Comparison of ENCODE assay signal across 24 cellular contexts in genomic region chr10:91335147-91335546, GRCh38.
DNase-seq lines count a peak whose midpoint lies in the region; ATAC-seq and TF ChIP-seq lines count a peak whose summit lies in the region.
"Had no signal": no experiment of that assay in that cellular context is flagged by ENCODE, and none has a peak within 500 bp of the region (broad histone marks: within the 10 kb centered on the region; RNA-seq: fewer than 3 reads in every experiment).

No MANE protein-coding gene starts in this region.

- H3K4ac ChIP-seq in trophoblast cell (ENCODE audit: low read depth, low read length), result no peak overlapping the region

- H2AFZ ChIP-seq in HCT116 (ENCODE audit: low read depth, low read length, poor library complexity, severe bottlenecking) (no peak overlapping the region), trophoblast cell (ENCODE audit: insufficient read depth, low read length, poor library complexity) (no peak overlapping the region)

- no peak overlapping the region for H3K18ac ChIP-seq in trophoblast cell (ENCODE audit: low read length)

- no peaks in the 10 kb centered on the region for H3K36me3 ChIP-seq in HCT116 (ENCODE audit: control insufficient read depth in 1 of 2, insufficient read depth in 2 of 2, low read length in 2 of 2)
- no peaks in the 10 kb centered on the region for H3K36me3 ChIP-seq in trophoblast cell (ENCODE audit: control insufficient read depth in 1 of 2, insufficient read depth in 2 of 2, low read length in 2 of 2)
- H3K36me3 ChIP-seq: ascending aorta, heart right ventricle had no signal

- H2AK5ac ChIP-seq in trophoblast cell (ENCODE audit: low read length), result no peak overlapping the region

- H4K20me1 ChIP-seq in HCT116 (ENCODE audit: insufficient read depth), result no peaks in the 10 kb centered on the region

- intact Hi-C loops in HCT116 (cut with micrococcal nuclease), result no loop called here

- H3K79me1 ChIP-seq in trophoblast cell (ENCODE audit: low read length), result no peaks in the 10 kb centered on the region

- POLR2A ChIA-PET in HCT116 (lab: Charles Lee), result interaction anchor here (0.7 kb wide), 1 partner anchor 179 kb away, joined by 3 read pairs; no protein-coding TSS in a partner anchor

- H3K27me3 ChIP-seq in HCT116 (ENCODE audit: insufficient read depth, low read length) (no peaks in the 10 kb centered on the region), trophoblast cell (ENCODE audit: insufficient read depth, low read length) (no peaks in the 10 kb centered on the region)
- H3K27me3 ChIP-seq: ascending aorta, heart right ventricle had no signal

- WGBS in trophoblast cell (ENCODE audit: extremely low coverage, insufficient coverage, insufficient read length), result no CpG with 5 or more reads among the region's 3 CpGs

- H2BK120ac ChIP-seq in trophoblast cell (ENCODE audit: insufficient read depth, low read length, poor library complexity), result no peak overlapping the region

- no peak overlapping the region for H3K14ac ChIP-seq in trophoblast cell (ENCODE audit: low read length)

- no peak overlapping the region for H4K91ac ChIP-seq in trophoblast cell (ENCODE audit: low read depth, low read length)

- H3K23ac ChIP-seq in trophoblast cell (ENCODE audit: low read length), result no peak overlapping the region

- in situ Hi-C loops in ACHN (cut with HindIII; ENCODE audit: low pct_ligation_motif_present, low pct_unique_long_range_greater_than_20kb, low sequenced_read_pairs), result no loop called here

- H3K4me3 ChIP-seq in HCT116 (replicated peaks in 1 of 2; ENCODE audit: low read depth in 1 of 2, low read length in 2 of 2), result no peak overlapping the region
- H3K4me3 ChIP-seq in epithelial cell of proximal tubule (ENCODE audit: low read depth, low read length), result no peak overlapping the region
- H3K4me3 ChIP-seq in trophoblast cell (ENCODE audit: low read depth, low read length), result no peak overlapping the region
- H3K4me3 ChIP-seq: ascending aorta, heart right ventricle, SK-N-MC had no signal

- DNase-seq in ACHN, result peak; percentile 13
- DNase-seq in HCT116 (ENCODE audit: low read depth, low spot score), result peak; percentile 22
- no peak for DNase-seq in epithelial cell of proximal tubule (ENCODE audit: low read depth)
- DNase-seq in NCI-H128 (lab: John Stamatoyannopoulos, UW; ENCODE audit: unreplicated experiment), result no peak
- no peak for DNase-seq in trophoblast cell
- no peak for DNase-seq in Kasumi-1 (lab: John Stamatoyannopoulos, UW)
- DNase-seq: activated CD4-positive, alpha-beta T cell treated with anti-CD3 and anti-CD28 coated beads, Interleukin-2, amount 10 ng/mL, durations not matched to agents 7 days and 5 days; activated naive CD8-positive, alpha-beta T cell treated with anti-CD3 and anti-CD28 coated beads for 36 hours; CD4-positive, alpha-beta memory T cell; dermis blood vessel endothelial cell; DMS 273 treated with DMSO at 0.1 percent for 48 hours; heart right ventricle; left ventricle myocardium superior; natural killer cell; NCI-H187; NCI-H2171 treated with DMSO at 0.1 percent for 48 hours; NCI-H526; RPMI8226; stimulated activated CD4-positive, alpha-beta T cell treated with anti-CD3 and anti-CD28 coated beads, Interleukin-12 subunit alpha, Interleukin-12 subunit beta, amount 100 ng/mL, for 4 hours; stimulated activated naive CD4-positive, alpha-beta T cell treated with Interleukin-2 at 50 U/mL for 16 hours; T-helper 17 cell had no signal

- no peak overlapping the region for H4K8ac ChIP-seq in trophoblast cell (ENCODE audit: low read depth, low read length)

- no peaks in the 10 kb centered on the region for H3K79me2 ChIP-seq in HCT116 (ENCODE audit: insufficient read depth, low read length)
- no peaks in the 10 kb centered on the region for H3K79me2 ChIP-seq in trophoblast cell (ENCODE audit: control insufficient read depth, insufficient read depth, low read length, poor library complexity)

- no peak overlapping the region for H2BK5ac ChIP-seq in trophoblast cell (ENCODE audit: low read depth, low read length, poor library complexity)

- no peak overlapping the region for H3K27ac ChIP-seq in 22Rv1
- no peak overlapping the region for H3K27ac ChIP-seq in HCT116 (ENCODE audit: low read depth, low read length)
- H3K27ac ChIP-seq in trophoblast cell (ENCODE audit: low read depth, low read length), result no peak overlapping the region
- H3K27ac ChIP-seq: ascending aorta, heart right ventricle, SK-N-MC had no signal

- H4K12ac ChIP-seq in trophoblast cell (ENCODE audit: low read depth, low read length), result no peak overlapping the region

- no peak overlapping the region for H2BK12ac ChIP-seq in trophoblast cell (ENCODE audit: low read length)

- TF ChIP-seq RAD21 in HCT116 (IDR thresholded peaks at IDR 0.05; ENCODE audit: low read depth), result no peak

- peak; percentile 79 for ATAC-seq in HCT116
- ATAC-seq: heart right ventricle, left ventricle myocardium superior, natural killer cell, T-helper 17 cell had no signal

- no peaks in the 10 kb centered on the region for H3K9me3 ChIP-seq in HCT116 (ENCODE audit: control insufficient read depth in 1 of 2, insufficient read depth in 1 of 2, low read depth in 1 of 2, low read length in 2 of 2)
- peaks cover 2% of the 10 kb centered on the region for H3K9me3 ChIP-seq in trophoblast cell (ENCODE audit: insufficient read depth, low read depth, low read length)
- H3K9me3 ChIP-seq: ascending aorta had no signal

- TF ChIP-seq CTCF in 22Rv1 (IDR thresholded peaks at IDR 0.05), result peak; percentile 26
- 0 out of 6 replicates have a peak, but pooled peaks of 1 of the 3 experiments have one; percentile 10 for TF ChIP-seq CTCF in HCT116 (IDR thresholded peaks at IDR 0.05 in 2 of 3, conservative IDR thresholded peaks at IDR 0.05 in 1 of 3; ENCODE audit: borderline replicate concordance in 1 of 3, insufficient read depth in 1 of 3, low read depth in 2 of 3, low read length in 2 of 3)
- TF ChIP-seq CTCF in epithelial cell of proximal tubule (conservative IDR thresholded peaks at IDR 0.05; ENCODE audit: low read depth, low read length), result peak; percentile 19

- no peak for TF ChIP-seq POLR2A in HCT116 (IDR thresholded peaks at IDR 0.05; ENCODE audit: borderline replicate concordance, extremely low read depth, insufficient read depth, insufficient read length)

- RAD21 ChIA-PET in HCT116 (lab: Charles Lee; ENCODE audit: low non-redundant PET in 1 of 2, low total read pairs in 2 of 2, uncharacterized antibody in 2 of 2, unreplicated experiment in 2 of 2), result no interaction called here

- CTCF ChIA-PET in HCT116 (lab: Charles Lee), result no interaction called here

- H3K4me2 ChIP-seq in HCT116 (ENCODE audit: low read length), result no peak overlapping the region
- H3K4me2 ChIP-seq in trophoblast cell (ENCODE audit: low read length), result no peak overlapping the region

- H3K4me1 ChIP-seq in HCT116 (ENCODE audit: control insufficient read depth in 1 of 2, insufficient read depth in 2 of 2, low read length in 2 of 2), result no peaks in the 10 kb centered on the region
- no peaks in the 10 kb centered on the region for H3K4me1 ChIP-seq in trophoblast cell (ENCODE audit: control insufficient read depth in 1 of 2, insufficient read depth in 2 of 2, low read length in 2 of 2)
- H3K4me1 ChIP-seq: ascending aorta, heart right ventricle had no signal

- H3K9ac ChIP-seq in HCT116 (ENCODE audit: low read length) (no peak overlapping the region), trophoblast cell (ENCODE audit: low read length) (no peak overlapping the region)

- H3K9me2 ChIP-seq in HCT116 (ENCODE audit: insufficient read depth), result no peaks in the 10 kb centered on the region

- BruUV-seq in HCT116 (replicated peaks; lab: Mats Ljungman, UMichigan), result no TSS peak

TF ChIP-seq in HCT116, 20 proteins besides CTCF, POLR2A, EP300 and RAD21:
- TF ChIP-seq CEBPB (IDR thresholded peaks at IDR 0.05; ENCODE audit: low read depth), result no peak
- no peak for TF ChIP-seq CBX3 (IDR thresholded peaks at IDR 0.05; ENCODE audit: low read depth)
- TF ChIP-seq, protein P1, sequence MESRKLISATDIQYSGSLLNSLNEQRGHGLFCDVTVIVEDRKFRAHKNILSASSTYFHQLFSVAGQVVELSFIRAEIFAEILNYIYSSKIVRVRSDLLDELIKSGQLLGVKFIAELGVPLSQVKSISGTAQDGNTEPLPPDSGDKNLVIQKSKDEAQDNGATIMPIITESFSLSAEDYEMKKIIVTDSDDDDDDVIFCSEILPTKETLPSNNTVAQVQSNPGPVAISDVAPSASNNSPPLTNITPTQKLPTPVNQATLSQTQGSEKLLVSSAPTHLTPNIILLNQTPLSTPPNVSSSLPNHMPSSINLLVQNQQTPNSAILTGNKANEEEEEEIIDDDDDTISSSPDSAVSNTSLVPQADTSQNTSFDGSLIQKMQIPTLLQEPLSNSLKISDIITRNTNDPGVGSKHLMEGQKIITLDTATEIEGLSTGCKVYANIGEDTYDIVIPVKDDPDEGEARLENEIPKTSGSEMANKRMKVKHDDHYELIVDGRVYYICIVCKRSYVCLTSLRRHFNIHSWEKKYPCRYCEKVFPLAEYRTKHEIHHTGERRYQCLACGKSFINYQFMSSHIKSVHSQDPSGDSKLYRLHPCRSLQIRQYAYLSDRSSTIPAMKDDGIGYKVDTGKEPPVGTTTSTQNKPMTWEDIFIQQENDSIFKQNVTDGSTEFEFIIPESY (IDR thresholded peaks at IDR 0.05; ENCODE audit: extremely low read depth, insufficient replicate concordance, low read length), result no peak
- TF ChIP-seq JUND (IDR thresholded peaks at IDR 0.05), result no peak
- no peak for TF ChIP-seq ATF3 (IDR thresholded peaks at IDR 0.05)
- no peak for TF ChIP-seq TCF7L2 (IDR thresholded peaks at IDR 0.05; ENCODE audit: borderline replicate concordance, extremely low read depth, insufficient read depth, insufficient read length)

Comparison
In these comparisons a context has a peak if more than half of its experiments do, and no peak if none do; other contexts are left out.
1. DNase-seq: peak in ACHN (single experiment) and HCT116 (single experiment); none in epithelial cell of proximal tubule (single experiment), NCI-H128 (single experiment), trophoblast cell (0 of 2) and Kasumi-1 (0 of 2).